Comparison of ENCODE assay signal across 8 cellular contexts in the genomic region with DNA sequence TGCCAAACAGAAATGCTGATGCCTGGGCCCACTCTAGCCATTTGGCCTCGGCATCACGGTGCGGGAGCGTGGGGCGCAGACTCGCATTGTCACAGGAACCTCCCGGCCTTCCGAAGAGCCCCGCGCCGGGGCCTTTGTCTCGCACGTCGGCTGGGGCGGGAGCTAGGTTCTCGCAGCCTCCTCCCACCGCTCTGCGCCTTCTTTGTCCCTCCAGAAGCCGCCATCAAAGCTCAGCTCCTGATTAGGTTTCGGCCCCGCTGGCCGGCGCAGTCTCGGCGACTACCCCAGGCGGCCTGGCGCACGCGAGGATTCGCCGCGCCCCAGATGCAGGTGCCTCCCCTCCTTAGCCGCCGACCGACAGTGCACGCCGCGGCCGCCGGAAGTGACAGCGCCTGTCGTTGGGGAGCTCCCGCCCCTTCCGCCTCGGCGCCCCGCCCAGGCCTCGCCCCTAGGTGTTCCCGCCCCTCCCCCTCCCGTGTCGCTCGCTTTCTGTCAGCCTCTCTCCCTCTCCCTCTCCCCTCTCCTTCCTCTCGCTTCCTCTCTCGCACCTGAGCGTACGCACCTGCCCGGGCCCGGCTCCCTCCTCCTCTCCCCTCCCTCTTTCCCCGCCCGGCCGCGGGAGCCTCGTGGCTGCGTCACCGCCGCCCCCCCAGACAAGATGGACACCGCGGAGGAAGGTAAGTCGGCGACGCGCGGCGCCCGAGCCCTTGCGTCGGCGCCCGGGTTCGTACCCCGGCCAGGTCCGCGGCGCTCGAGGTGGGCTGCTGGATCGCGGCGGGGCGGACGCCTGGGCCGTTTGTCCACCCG. TPM values are rescaled to one million over a fixed set of nuclear protein-coding genes. Genes with fewer than 3 reads are reported as not detected.
DNase-seq lines count a peak whose midpoint lies in the region; ATAC-seq, FAIRE-seq and TF ChIP-seq lines count a peak whose summit lies in the region.

A gene with protein sequence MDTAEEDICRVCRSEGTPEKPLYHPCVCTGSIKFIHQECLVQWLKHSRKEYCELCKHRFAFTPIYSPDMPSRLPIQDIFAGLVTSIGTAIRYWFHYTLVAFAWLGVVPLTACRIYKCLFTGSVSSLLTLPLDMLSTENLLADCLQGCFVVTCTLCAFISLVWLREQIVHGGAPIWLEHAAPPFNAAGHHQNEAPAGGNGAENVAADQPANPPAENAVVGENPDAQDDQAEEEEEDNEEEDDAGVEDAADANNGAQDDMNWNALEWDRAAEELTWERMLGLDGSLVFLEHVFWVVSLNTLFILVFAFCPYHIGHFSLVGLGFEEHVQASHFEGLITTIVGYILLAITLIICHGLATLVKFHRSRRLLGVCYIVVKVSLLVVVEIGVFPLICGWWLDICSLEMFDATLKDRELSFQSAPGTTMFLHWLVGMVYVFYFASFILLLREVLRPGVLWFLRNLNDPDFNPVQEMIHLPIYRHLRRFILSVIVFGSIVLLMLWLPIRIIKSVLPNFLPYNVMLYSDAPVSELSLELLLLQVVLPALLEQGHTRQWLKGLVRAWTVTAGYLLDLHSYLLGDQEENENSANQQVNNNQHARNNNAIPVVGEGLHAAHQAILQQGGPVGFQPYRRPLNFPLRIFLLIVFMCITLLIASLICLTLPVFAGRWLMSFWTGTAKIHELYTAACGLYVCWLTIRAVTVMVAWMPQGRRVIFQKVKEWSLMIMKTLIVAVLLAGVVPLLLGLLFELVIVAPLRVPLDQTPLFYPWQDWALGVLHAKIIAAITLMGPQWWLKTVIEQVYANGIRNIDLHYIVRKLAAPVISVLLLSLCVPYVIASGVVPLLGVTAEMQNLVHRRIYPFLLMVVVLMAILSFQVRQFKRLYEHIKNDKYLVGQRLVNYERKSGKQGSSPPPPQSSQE (plus strand): TSS at position 455 of the 807 bp plus-strand sequence. CDS start 204 bp downstream, at position 659.

- H4K91ac ChIP-seq in H1 (replicated peaks; ENCODE audit: insufficient read length, low read length) (peak within 1 kb of the TSS; percentile 52), mesenchymal stem cell (ENCODE audit: low read length) (peak within 1 kb of the TSS; percentile 98)

- H2BK20ac ChIP-seq in H1 (ENCODE audit: low read length): no peak within 1 kb of the TSS

- CTCF ChIA-PET in H1 (lab: Charles Lee; ENCODE audit: partially characterized antibody): interaction anchor here (0.8 to 3.0 kb wide), 5 partner anchors 11 to 70 kb away, joined by 3 to 10 read pairs (median 4); no protein-coding TSS in a partner anchor

- H2BK120ac ChIP-seq in H1 (replicated peaks; ENCODE audit: low read depth, low read length) (no peak within 1 kb of the TSS), mesenchymal stem cell (ENCODE audit: low read depth, low read length) (peak within 1 kb of the TSS; percentile 87)

- no peak for TF ChIP-seq CTCF in H1 (IDR thresholded peaks at IDR 0.05; ENCODE audit: control extremely low read depth in 1 of 3, insufficient read depth in 1 of 3, low read depth in 1 of 3, low read length in 3 of 3)

- H3K23ac ChIP-seq in H1 (ENCODE audit: insufficient read length) (no peak within 1 kb of the TSS), mesenchymal stem cell (ENCODE audit: low read length in 2 of 2) (peak within 1 kb of the TSS; percentile 84 to 87)

- H3K4me1 ChIP-seq in H1 (replicated peaks in 1 of 4; ENCODE audit: control insufficient read depth in 3 of 4, insufficient read depth in 4 of 4, low read length in 3 of 4) (peaks cover 2 to 11% (median 6%) of the 10 kb centered on the region in 4 experiments; a peak in 6 of 7 replicates), mesenchymal stem cell (ENCODE audit: control insufficient read depth, insufficient read depth, low read depth, low read length) (peaks cover 7% of the 10 kb centered on the region)

- H3K4me2 ChIP-seq in H1 (ENCODE audit: insufficient read depth in 1 of 2, low read depth in 2 of 2, low read length in 2 of 2) (peak within 1 kb of the TSS; percentile 82 to 86), mesenchymal stem cell (ENCODE audit: low read length, poor library complexity, severe bottlenecking) (peak within 1 kb of the TSS; percentile 89)

- peak within 1 kb of the TSS; percentile 86 for H4K5ac ChIP-seq in H1 (ENCODE audit: insufficient read length, low read depth, low read length)

- peaks cover 10 to 42% of the 10 kb centered on the region in 2 experiments; a peak in 3 of 4 replicates for H3K79me2 ChIP-seq in H1 (ENCODE audit: control insufficient read depth in 1 of 2, insufficient read depth in 2 of 2, low read length in 2 of 2)

- H3K9me3 ChIP-seq in H1 (ENCODE audit: insufficient read depth in 2 of 2, low read depth in 1 of 2, low read length in 1 of 2) (no peaks in the 10 kb centered on the region), mesenchymal stem cell (ENCODE audit: control insufficient read depth, low read length) (no peaks in the 10 kb centered on the region)

- H4K20me1 ChIP-seq in H1 (replicated peaks in 1 of 2; ENCODE audit: control insufficient read depth in 1 of 2, insufficient read depth in 2 of 2, low read length in 2 of 2): peaks cover 3 to 5% of the 10 kb centered on the region in 2 experiments

- H2BK15ac ChIP-seq in H1 (ENCODE audit: low read length) (no peak within 1 kb of the TSS), mesenchymal stem cell (ENCODE audit: low read depth, poor library complexity, severe bottlenecking) (peak within 1 kb of the TSS; percentile 99)

- no peak within 1 kb of the TSS for H2AK5ac ChIP-seq in H1 (ENCODE audit: low read depth, low read length)
- peak within 1 kb of the TSS; percentile 9 for H2AK5ac ChIP-seq in mesenchymal stem cell (ENCODE audit: low read length, severe bottlenecking)

- H3K4me3 ChIP-seq in H1 (ENCODE audit: extremely low read depth in 1 of 4, insufficient read depth in 2 of 4, low read depth in 3 of 4, low read length in 4 of 4): peak within 1 kb of the TSS; percentile 88 to 89 (median 89)
- peak within 1 kb of the TSS; percentile 88 to 98 for H3K4me3 ChIP-seq in mesenchymal stem cell (ENCODE audit: insufficient read depth in 1 of 2, low read depth in 1 of 2, low read length in 2 of 2)

- H3K4ac ChIP-seq in H1 (replicated peaks; ENCODE audit: insufficient read length, low read depth, low read length) (no peak within 1 kb of the TSS), mesenchymal stem cell (ENCODE audit: low read depth in 1 of 2, low read length in 2 of 2) (peak within 1 kb of the TSS; percentile 75 to 98)

- DNase-seq in CMK (ENCODE audit: low read depth) (peak; percentile 86), HTR-8/SVneo (ENCODE audit: insufficient read length, low spot score) (peak; percentile 95), NOMO-1 treated with DMSO at 0.1 percent for 48 hours (lab: John Stamatoyannopoulos, UW; ENCODE audit: unreplicated experiment) (peak; percentile 95), H1 (ENCODE audit: low read depth in 1 of 2, low spot score in 2 of 2) (peak; percentile 86 to 92), mesenchymal stem cell (peak; percentile 93)
- DNase-seq in activated CD8-positive, alpha-beta memory T cell treated with anti-CD3 and anti-CD28 coated beads for 48 hours (ENCODE audit: low read depth in 2 of 3, low spot score in 2 of 3): peak; percentile 88 to 89 (median 88)
- peak; percentile 83 for DNase-seq in stimulated activated CD8-positive, alpha-beta memory T cell treated with anti-CD3 and anti-CD28 coated beads, Interleukin-12 subunit alpha, Interleukin-12 subunit beta, amount 100 ng/mL, for 24 hours (ENCODE audit: extremely low read depth)

- H3K9ac ChIP-seq in H1 (replicated peaks in 1 of 4; ENCODE audit: extremely low read depth in 1 of 4, low read depth in 3 of 4, low read length in 3 of 4) (peak within 1 kb of the TSS; percentile 71 to 99 (median 87)), mesenchymal stem cell (ENCODE audit: low read length) (peak within 1 kb of the TSS; percentile 93)

- no peaks in the 10 kb centered on the region for H3K36me3 ChIP-seq in H1 (ENCODE audit: control insufficient read depth in 2 of 4, insufficient read depth in 4 of 4, low read length in 3 of 4)
- H3K36me3 ChIP-seq in mesenchymal stem cell (ENCODE audit: control insufficient read depth in 1 of 2, insufficient read depth in 2 of 2, low read depth in 1 of 2, low read length in 2 of 2): no peaks in the 10 kb centered on the region

- H2BK12ac ChIP-seq in H1 (ENCODE audit: low read depth, low read length) (0 out of 2 replicates have a peak within 1 kb of the TSS, but pooled peaks have one; percentile 0), mesenchymal stem cell (ENCODE audit: low read length in 2 of 2) (peak within 1 kb of the TSS in 1 of 2 experiments; percentile 90)

- H3K27ac ChIP-seq in H1 (ENCODE audit: low read depth, low read length) (peak within 1 kb of the TSS; percentile 90), mesenchymal stem cell (ENCODE audit: low read length, poor library complexity, severe bottlenecking) (peak within 1 kb of the TSS; percentile 87)

- TF ChIP-seq EP300 in H1 (IDR thresholded peaks at IDR 0.05; ENCODE audit: borderline replicate concordance in 1 of 2, low read depth in 2 of 2, low read length in 2 of 2): peak in 1 of 2 experiments; percentile 77; a peak in 1 of 3 replicates

- peak within 1 kb of the TSS; percentile 91 for H3K18ac ChIP-seq in H1 (ENCODE audit: extremely low read depth, low read length)
- H3K18ac ChIP-seq in mesenchymal stem cell (ENCODE audit: low read depth in 1 of 2, low read length in 2 of 2): peak within 1 kb of the TSS; percentile 98 to 99

- POLR2A ChIA-PET in H1 (lab: Charles Lee; ENCODE audit: partially characterized antibody): interaction anchor here (0.7 to 2.0 kb wide), 26 partner anchors 10 to 274 kb away, joined by 3 to 17 read pairs (median 4); a partner anchor contains a TSS

- H3K27me3 ChIP-seq in H1 (replicated peaks in 1 of 4; ENCODE audit: control insufficient read depth in 3 of 4, extremely low read depth in 1 of 4, insufficient read depth in 3 of 4, low read length in 3 of 4) (peaks cover 0 to 6% (median under 1%) of the 10 kb centered on the region in 4 experiments; a peak in 1 of 7 replicates), mesenchymal stem cell (ENCODE audit: control insufficient read depth in 1 of 2, insufficient read depth in 1 of 2, low read length in 2 of 2) (no peaks in the 10 kb centered on the region)

- ATAC-seq in GM21367 (IDR thresholded peaks at IDR 0.05; ENCODE audit: unreplicated experiment): peak; percentile 89

- 1% methylated on average over 58 of the region's 92 CpGs; no CpG with 5 or more reads in 1 of the 2 experiments for WGBS in H1 (ENCODE audit: extremely low coverage in 1 of 2, insufficient coverage in 1 of 2, insufficient read length in 1 of 2, insufficient replicate concordance in 2 of 2, low coverage in 1 of 2, low lambda C conversion rate in 2 of 2, missing lambda C conversion rate in 1 of 2), 2 experiments
- WGBS in mesenchymal stem cell: under 1% methylated on average over 89 of the region's 92 CpGs

- H2AFZ ChIP-seq in H1 (ENCODE audit: low read length) (peak within 1 kb of the TSS; percentile 9; the same call in 1 of the 2 replicates), mesenchymal stem cell (ENCODE audit: low read depth, low read length) (peak within 1 kb of the TSS; percentile 79)

- FAIRE-seq in HTR-8/SVneo (lab: Jason Lieb, UNC) (peak; percentile 97), H1 (lab: Jason Lieb, UNC) (no peak)

- H3K14ac ChIP-seq in H1 (ENCODE audit: insufficient read length) (peak within 1 kb of the TSS; percentile 4), mesenchymal stem cell (ENCODE audit: low read length in 2 of 2) (peak within 1 kb of the TSS in 1 of 2 experiments; percentile 99)

- no peak for TF ChIP-seq RAD21 in H1 (IDR thresholded peaks at IDR 0.05 in 1 of 2, conservative IDR thresholded peaks at IDR 0.05 in 1 of 2; ENCODE audit: low read depth in 2 of 2, low read length in 2 of 2)

- H3K23me2 ChIP-seq in H1 (ENCODE audit: low read depth, low read length): peaks cover 4% of the 10 kb centered on the region; the same call in 1 of the 2 replicates

- H2BK5ac ChIP-seq in H1 (ENCODE audit: low read depth, low read length) (peak within 1 kb of the TSS; percentile 79), mesenchymal stem cell (ENCODE audit: low read depth, low read length, poor library complexity, severe bottlenecking) (peak within 1 kb of the TSS; percentile 100)

- H4K8ac ChIP-seq in H1 (ENCODE audit: extremely low read depth, insufficient read depth, low read length) (peak within 1 kb of the TSS; percentile 93), mesenchymal stem cell (ENCODE audit: low read length) (peak within 1 kb of the TSS; percentile 98)

- peak; percentile 84 to 89 for TF ChIP-seq POLR2A in H1 (IDR thresholded peaks at IDR 0.05; ENCODE audit: control extremely low read depth in 1 of 2, low read depth in 2 of 2, low read length in 2 of 2)

- H3K56ac ChIP-seq in H1 (replicated peaks; ENCODE audit: insufficient read length, low read depth, low read length): peak within 1 kb of the TSS; percentile 13

- no peaks in the 10 kb centered on the region for H3K79me1 ChIP-seq in H1 (ENCODE audit: low read depth, low read length)
- H3K79me1 ChIP-seq in mesenchymal stem cell (replicated peaks; ENCODE audit: low read length, poor library complexity, severe bottlenecking): peaks cover 3% of the 10 kb centered on the region

RNA-seq across cellular contexts. Expression of the gene that starts here (rescaled TPM):
- total RNA-seq in H1 (2021; fragmentation: NEBNext Ultra II Directional; extraction: Animal tissue kit (Norgen Biotek cat#: 25700)): 109 and 118 TPM in 2 replicates
- polyA plus RNA-seq in H1 (2011; rRNA removed): 74.1 and 93.1 TPM in 2 replicates
- 70.9 TPM for polyA plus RNA-seq in H1 (2011; cell fraction: cytosol; rRNA removed)
- 132 TPM for polyA plus RNA-seq in H1 (2011; cell fraction: nucleus; rRNA removed)
- 76.9 to 93.3 TPM (median 86.9 TPM) in 4 replicates for polyA plus RNA-seq in H1 (2012, experiment 1 of 2)
- polyA plus RNA-seq in H1 (2012, experiment 2 of 2): 67.5 TPM
- polyA plus RNA-seq in H1 (2013, experiment 1 of 2): 63.2 TPM
- polyA plus RNA-seq in H1 (2013, experiment 2 of 2): 57.8 TPM
- 404 and 495 TPM in 2 replicates for polyA minus RNA-seq in H1 (2011; rRNA and poly(A)+ RNA removed)
- polyA minus RNA-seq in H1 (2011; cell fraction: cytosol; rRNA and poly(A)+ RNA removed): 108 TPM
- polyA minus RNA-seq in H1 (2011; cell fraction: nucleus; rRNA and poly(A)+ RNA removed): 132 TPM
- polyA plus RNA-seq in mesenchymal stem cell (2013, experiment 1 of 2): 39.0 TPM
- polyA plus RNA-seq in mesenchymal stem cell (2013, experiment 2 of 2): 39.1 TPM

Comparison
In these comparisons a context has a peak if more than half of its experiments do, and no peak if none do; other contexts are left out.
1. Peak in every context shown above with its lines: DNase-seq, ATAC-seq, H3K4me3 ChIP-seq and H3K27ac ChIP-seq.